Comparison of ENCODE assay signal across 8 cellular contexts in genomic region chr3:66276705-66277274, GRCh38.
DNase-seq lines count a peak whose midpoint lies in the region; ATAC-seq and TF ChIP-seq lines count a peak whose summit lies in the region.

No MANE protein-coding gene starts in this region.

- no peaks in the 10 kb centered on the region for H3K79me2 ChIP-seq in parathyroid adenoma

- DNase-seq in GM06990 (ENCODE audit: extremely low read depth, insufficient read length) (no peak), HS-27A (ENCODE audit: low read depth) (peak; percentile 58), RKO (ENCODE audit: low spot score) (peak; percentile 73), foreskin melanocyte (peak; percentile 55)
- DNase-seq in activated effector memory CD4-positive, alpha-beta T cell treated with anti-CD3 and anti-CD28 coated beads, Interleukin-2, amount 50 U/mL, for 16 hours = peak; percentile 78

- no peak overlapping the region for H3K27ac ChIP-seq in parathyroid adenoma

- no peak overlapping the region for H2AFZ ChIP-seq in parathyroid adenoma

- ATAC-seq in GM18873 (IDR thresholded peaks at IDR 0.05; ENCODE audit: low FRiP score, unreplicated experiment) (no peak), HG03460 (IDR thresholded peaks at IDR 0.05; ENCODE audit: unreplicated experiment) (no peak)

- H3K9ac ChIP-seq in parathyroid adenoma = no peak overlapping the region

- no peaks in the 10 kb centered on the region for H3K36me3 ChIP-seq in GM06990 (ENCODE audit: control insufficient read depth, insufficient read depth, low read length)
- no peaks in the 10 kb centered on the region for H3K36me3 ChIP-seq in parathyroid adenoma (ENCODE audit: control insufficient read depth, insufficient read depth, low read length)

- no peaks in the 10 kb centered on the region for H3K9me3 ChIP-seq in parathyroid adenoma (ENCODE audit: control insufficient read depth, low read length)

- no peaks in the 10 kb centered on the region for H3K4me1 ChIP-seq in parathyroid adenoma

- H3K27me3 ChIP-seq in GM06990 (replicated peaks; ENCODE audit: control insufficient read depth, insufficient read depth, low read length) (no peaks in the 10 kb centered on the region), parathyroid adenoma (ENCODE audit: control insufficient read depth, insufficient read depth, low read length) (no peaks in the 10 kb centered on the region)

- TF ChIP-seq CTCF in GM06990 (IDR thresholded peaks at IDR 0.05; ENCODE audit: insufficient read depth, low read length, poor library complexity, severe bottlenecking) = peak; percentile 57
- TF ChIP-seq CTCF in parathyroid adenoma (IDR thresholded peaks at IDR 0.05) = peak; percentile 65

- H3K4me2 ChIP-seq in parathyroid adenoma (ENCODE audit: low read length) = no peak overlapping the region

- H3K4me3 ChIP-seq in GM06990 (replicated peaks; ENCODE audit: low read depth, low read length) (no peak overlapping the region), parathyroid adenoma (ENCODE audit: low read depth, low read length) (no peak overlapping the region)
